Comparison of ENCODE assay signal across 8 cellular contexts in genomic region chr6:32177788-32178546, GRCh38. TPM values are rescaled to one million over a fixed set of nuclear protein-coding genes. Genes with fewer than 3 reads are reported as not detected.
DNase-seq lines count a peak whose midpoint lies in the region; ATAC-seq and TF ChIP-seq lines count a peak whose summit lies in the region.

Gene RNF5, plus strand, starts transcription at chr6:32178405. Its CDS starts 107 bp downstream, at chr6:32178512.

- intact Hi-C loops in CD4-positive, alpha-beta memory T cell (cut with micrococcal nuclease): loop anchor here (1.0 to 5.0 kb wide), 6 partner anchors 12 to 794 kb away; partner anchors contain the start of genes ATF6B, EHMT2, GPANK1 and PBX2

- H3K4me3 ChIP-seq in CD4-positive, alpha-beta memory T cell (ENCODE audit: low read length in 2 of 2): peak within 1 kb of the TSS; percentile 74 to 87
- peak within 1 kb of the TSS; percentile 67 for H3K4me3 ChIP-seq in lung

- peak; percentile 96 to 99 (median 98) for DNase-seq in CD4-positive, alpha-beta memory T cell
- DNase-seq in HS-27A (ENCODE audit: low read depth): peak; percentile 100
- peak; percentile 78 for DNase-seq in NK-92 (lab: John Stamatoyannopoulos, UW; ENCODE audit: unreplicated experiment)
- peak; percentile 91 for DNase-seq in activated CD8-positive, alpha-beta memory T cell treated with anti-CD3 and anti-CD28 coated beads for 24 hours
- peak; percentile 94 for DNase-seq in effector CD8-positive, alpha-beta T cell (lab: John Stamatoyannopoulos, UW)
- DNase-seq in lung (ENCODE audit: low spot score): peak; percentile 99
- peak; percentile 82 to 92 (median 90) for DNase-seq in stimulated activated CD4-positive, alpha-beta T cell treated with anti-CD3 and anti-CD28 coated beads, TNF-alpha, amount 100 ng/mL, for 48 hours (ENCODE audit: low read depth in 3 of 3)

- H3K27me3 Mint-ChIP-seq in CD4-positive, alpha-beta memory T cell: no peaks in the 10 kb centered on the region

- H3K27ac ChIP-seq in CD4-positive, alpha-beta memory T cell (ENCODE audit: low read depth, low read length): peak within 1 kb of the TSS; percentile 91
- H3K27ac ChIP-seq in lung (ENCODE audit: low read depth in 1 of 2, low read length in 1 of 2): peak within 1 kb of the TSS; percentile 88 to 95

- peaks cover 24% of the 10 kb centered on the region for H3K36me3 ChIP-seq in CD4-positive, alpha-beta memory T cell (ENCODE audit: insufficient read depth, low read length)
- peaks cover 0 to 12% of the 10 kb centered on the region in 2 donors for H3K36me3 ChIP-seq in lung (ENCODE audit: control insufficient read depth in 2 of 2, insufficient read depth in 2 of 2, low read length in 2 of 2)

- WGBS in lung, 2 donors: 0 to 1% methylated on average over 33 of the region's 33 CpGs

- CTCF ChIA-PET in CD4-positive, alpha-beta memory T cell (lab: Charles Lee; ENCODE audit: partially characterized antibody): interaction anchor here (0.5 to 1.6 kb wide), 4 partner anchors 10 to 59 kb away, joined by 3 to 5 read pairs (median 4); partner anchors contain the start of gene GPSM3

- POLR2A ChIA-PET in CD4-positive, alpha-beta memory T cell (lab: Charles Lee; ENCODE audit: partially characterized antibody): interaction anchor here (0.6 to 8.4 kb wide), 16 partner anchors 10 to 793 kb away, joined by 3 to 408 read pairs (median 4); partner anchors contain the start of genes ATF6B, EGFL8, EHMT2 and FKBPL

- peak within 1 kb of the TSS; percentile 97 to 100 (median 99) for H3K27ac Mint-ChIP-seq in CD4-positive, alpha-beta memory T cell

- H3K36me3 Mint-ChIP-seq in CD4-positive, alpha-beta memory T cell: peaks cover 10 to 31% of the 10 kb centered on the region in 2 donors

- H3K27me3 ChIP-seq in CD4-positive, alpha-beta memory T cell (ENCODE audit: insufficient read depth, low read length): no peaks in the 10 kb centered on the region
- H3K27me3 ChIP-seq in lung (ENCODE audit: control insufficient read depth, insufficient read depth): no peaks in the 10 kb centered on the region

- no peak for TF ChIP-seq CTCF in lung (IDR thresholded peaks at IDR 0.05; ENCODE audit: control extremely low read depth, extremely low read depth)

- no peaks in the 10 kb centered on the region for H3K9me3 Mint-ChIP-seq in CD4-positive, alpha-beta memory T cell

- H3K4me1 ChIP-seq in CD4-positive, alpha-beta memory T cell (ENCODE audit: insufficient read depth, low read length): peaks cover 79% of the 10 kb centered on the region
- peaks cover 11 to 12% of the 10 kb centered on the region in 2 donors for H3K4me1 ChIP-seq in lung (ENCODE audit: control insufficient read depth in 2 of 2, insufficient read depth in 2 of 2, low read length in 2 of 2)

- H3K4me3 Mint-ChIP-seq in CD4-positive, alpha-beta memory T cell: peak within 1 kb of the TSS; percentile 92 to 100 (median 96)

- peaks cover 50 to 84% (median 66%) of the 10 kb centered on the region in 4 donors for H3K4me1 Mint-ChIP-seq in CD4-positive, alpha-beta memory T cell

- ATAC-seq in GM19467 (IDR thresholded peaks at IDR 0.05; ENCODE audit: unreplicated experiment) (peak; percentile 81), lung (ENCODE audit: insufficient read depth, low FRiP score) (peak; percentile 86)

- H3K9me3 ChIP-seq in CD4-positive, alpha-beta memory T cell (ENCODE audit: control insufficient read depth in 1 of 2, low read length in 2 of 2): no peaks in the 10 kb centered on the region
- H3K9me3 ChIP-seq in lung (ENCODE audit: control insufficient read depth in 2 of 2, insufficient read depth in 1 of 2, low read length in 1 of 2): no peaks in the 10 kb centered on the region

RNA-seq across cellular contexts. Expression of gene RNF5, which starts in this region (rescaled TPM):
- 10 to 100 TPM; 44.2 to 47.7 TPM for total RNA-seq in CD4-positive, alpha-beta memory T cell
- 100 to 1,000 TPM; 102 to 129 TPM for polyA plus RNA-seq in CD4-positive, alpha-beta memory T cell
- 10 to 100 TPM; 45.2 to 66.7 TPM for total RNA-seq in lung
- 10 to 100 TPM; 56.3 to 94.4 TPM for polyA plus RNA-seq in lung

Comparison
In these comparisons a context has a peak if more than half of its experiments do, and no peak if none do; other contexts are left out.
1. Peak in every context shown above with its lines: DNase-seq, ATAC-seq, H3K4me3 ChIP-seq and H3K27ac ChIP-seq.